In genomic region chr14:95319312-95320075, GRCh38 we compare ENCODE assay signal across 8 cellular contexts. TPM values are rescaled to one million over a fixed set of nuclear protein-coding genes. Genes with fewer than 3 reads are reported as not detected.
DNase-seq lines count a peak whose midpoint lies in the region; ATAC-seq, FAIRE-seq and TF ChIP-seq lines count a peak whose summit lies in the region.

TSS of gene CLMN (minus strand) at chr14:95319908. CDS start at chr14:95319792, 116 bp downstream.

- DNase-seq in NCI-H2081 (lab: John Stamatoyannopoulos, UW), result peak; percentile 10 to 21
- no peak for DNase-seq in NCI-H2081 treated with DMSO at 0.1 percent for 48 hours (lab: John Stamatoyannopoulos, UW)
- DNase-seq in SW480 (ENCODE audit: low spot score), result peak; percentile 54
- no peak for DNase-seq in bronchial epithelial cell (ENCODE audit: low read depth)
- DNase-seq in kidney tubule cell (ENCODE audit: low spot score), result peak; percentile 52
- peak; percentile 31 for DNase-seq in stimulated activated CD4-positive, alpha-beta T cell treated with anti-CD3 and anti-CD28 coated beads, Interleukin-4, amount 100 ng/mL, for 1 hour

- H3K4me3 ChIP-seq in bronchial epithelial cell (ENCODE audit: low read depth, low read length), result peak within 1 kb of the TSS; percentile 72

- TF ChIP-seq CTCF in bronchial epithelial cell (IDR thresholded peaks at IDR 0.05; ENCODE audit: insufficient read depth, low read length, severe bottlenecking), result no peak

- no peaks in the 10 kb centered on the region for H3K36me3 ChIP-seq in bronchial epithelial cell (ENCODE audit: control insufficient read depth, insufficient read depth, low read length)

- H3K27me3 ChIP-seq in bronchial epithelial cell (ENCODE audit: control insufficient read depth, insufficient read depth, low read length), result no peaks in the 10 kb centered on the region

- ATAC-seq in HG03342 (IDR thresholded peaks at IDR 0.05; ENCODE audit: unreplicated experiment) (peak; percentile 45), GM18861 (IDR thresholded peaks at IDR 0.05; ENCODE audit: unreplicated experiment) (no peak)

- no peak for FAIRE-seq in bronchial epithelial cell (lab: Jason Lieb, UNC)

RNA-seq across cellular contexts. Expression of gene CLMN, which starts in this region (rescaled TPM):
- 2.2 and 3.9 TPM in 2 replicates for total RNA-seq in bronchial epithelial cell

Comparison
In these comparisons a context has a peak if more than half of its experiments do, and no peak if none do; other contexts are left out.
1. DNase-seq: peak in NCI-H2081 (2 of 2), SW480 (single experiment), kidney tubule cell (single experiment) and stimulated activated CD4-positive, alpha-beta T cell treated with anti-CD3 and anti-CD28 coated beads, Interleukin-4, amount 100 ng/mL, for 1 hour (single experiment); none in NCI-H2081 treated with DMSO at 0.1 percent for 48 hours (single experiment) and bronchial epithelial cell (single experiment).